Comparison of ENCODE assay signal across 1 cellular context in genomic region chr12:93122569-93123091, GRCh38.
A peak's percentile ranks its signal among the peaks of the same experiment; 100 is the strongest.
TF ChIP-seq lines count a peak whose summit lies in the region.

No MANE protein-coding gene starts in this region.

TF ChIP-seq in HepG2, 621 proteins besides CTCF, POLR2A, EP300 and RAD21 (continued from another document and continues in another):
- TF ChIP-seq ZNF142 (CRISPR knock-in tag; IDR thresholded peaks at IDR 0.05) (no peak), ZNF547 (CRISPR knock-in tag; IDR thresholded peaks at IDR 0.05) (no peak), ZNF574 (CRISPR knock-in tag; IDR thresholded peaks at IDR 0.05) (no peak; the same call in 1 of the 2 replicates), SP1 (IDR thresholded peaks at IDR 0.05) (no peak), SP1 (CRISPR knock-in tag; IDR thresholded peaks at IDR 0.05) (no peak), HOXA7 (CRISPR knock-in tag; IDR thresholded peaks at IDR 0.05) (no peak), TEAD3 (CRISPR knock-in tag; optimal IDR thresholded peaks at IDR 0.05; ENCODE audit: borderline replicate concordance) (peak; percentile 51), PCBP2 (optimal IDR thresholded peaks at IDR 0.05; ENCODE audit: low read depth, low read length, poor library complexity, severe bottlenecking) (no peak), ZFAT (CRISPR knock-in tag; conservative IDR thresholded peaks at IDR 0.05) (no peak), ZNF724P (CRISPR knock-in tag; IDR thresholded peaks at IDR 0.05; ENCODE audit: borderline replicate concordance) (no peak), ZNF510 (CRISPR knock-in tag; IDR thresholded peaks at IDR 0.05; ENCODE audit: low read depth) (no peak), MEF2D (CRISPR knock-in tag; IDR thresholded peaks at IDR 0.05) (no peak), CEBPB (IDR thresholded peaks at IDR 0.05; ENCODE audit: borderline replicate concordance, low read depth, low read length) (peak; percentile 91), ZBTB43 (CRISPR knock-in tag; conservative IDR thresholded peaks at IDR 0.05) (no peak), CENPBD1 (CRISPR knock-in tag; IDR thresholded peaks at IDR 0.05; ENCODE audit: borderline replicate concordance, low read depth) (no peak), FOXC1 (CRISPR knock-in tag; IDR thresholded peaks at IDR 0.05; ENCODE audit: borderline replicate concordance) (0 out of 2 replicates have a peak, but pooled peaks have one; percentile 48), FOXP4 (CRISPR knock-in tag; IDR thresholded peaks at IDR 0.05) (0 out of 2 replicates have a peak, but pooled peaks have one; percentile 46), ZNF292 (CRISPR knock-in tag; IDR thresholded peaks at IDR 0.05; ENCODE audit: borderline replicate concordance, low read depth) (peak; percentile 34; the same call in 1 of the 2 replicates), ZNF205 (CRISPR knock-in tag; IDR thresholded peaks at IDR 0.05) (no peak), TBX2 (CRISPR knock-in tag; IDR thresholded peaks at IDR 0.05; ENCODE audit: borderline replicate concordance) (peak; percentile 62), CCAR2 (optimal IDR thresholded peaks at IDR 0.05; ENCODE audit: low read depth, low read length) (no peak), ZGPAT (CRISPR knock-in tag; IDR thresholded peaks at IDR 0.05) (no peak; the same call in 1 of the 2 replicates), ZBTB10 (CRISPR knock-in tag; IDR thresholded peaks at IDR 0.05; ENCODE audit: borderline replicate concordance) (no peak), ZNF564 (CRISPR knock-in tag; IDR thresholded peaks at IDR 0.05) (no peak), PBX3 (CRISPR knock-in tag; IDR thresholded peaks at IDR 0.05; ENCODE audit: borderline replicate concordance) (no peak), TARDBP (CRISPR knock-in tag; IDR thresholded peaks at IDR 0.05) (no peak), ZNF207 (IDR thresholded peaks at IDR 0.05; ENCODE audit: borderline replicate concordance) (no peak), EHMT2 (IDR thresholded peaks at IDR 0.05; ENCODE audit: borderline replicate concordance, low read depth, low read length) (no peak), ZNF790 (CRISPR knock-in tag; IDR thresholded peaks at IDR 0.05; ENCODE audit: borderline replicate concordance) (no peak), HES4 (CRISPR knock-in tag; IDR thresholded peaks at IDR 0.05; ENCODE audit: borderline replicate concordance) (no peak), DPF2 (CRISPR knock-in tag; IDR thresholded peaks at IDR 0.05; ENCODE audit: borderline replicate concordance, low read depth) (no peak), RFXANK (CRISPR knock-in tag; IDR thresholded peaks at IDR 0.05) (no peak), HDAC2 (CRISPR knock-in tag; IDR thresholded peaks at IDR 0.05) (peak; percentile 49; the same call in 1 of the 2 replicates), IRF1 (CRISPR knock-in tag; IDR thresholded peaks at IDR 0.05; ENCODE audit: low read depth) (no peak), DBP (CRISPR knock-in tag; IDR thresholded peaks at IDR 0.05; ENCODE audit: not compliant biosample characterization) (no peak), ZNF792 (CRISPR knock-in tag; IDR thresholded peaks at IDR 0.05) (no peak), ZFP82 (CRISPR knock-in tag; IDR thresholded peaks at IDR 0.05; ENCODE audit: borderline replicate concordance) (no peak), ATF2 (CRISPR knock-in tag; IDR thresholded peaks at IDR 0.05) (no peak)
